8 cellular contexts compared by ENCODE assay signal in the genomic region with DNA sequence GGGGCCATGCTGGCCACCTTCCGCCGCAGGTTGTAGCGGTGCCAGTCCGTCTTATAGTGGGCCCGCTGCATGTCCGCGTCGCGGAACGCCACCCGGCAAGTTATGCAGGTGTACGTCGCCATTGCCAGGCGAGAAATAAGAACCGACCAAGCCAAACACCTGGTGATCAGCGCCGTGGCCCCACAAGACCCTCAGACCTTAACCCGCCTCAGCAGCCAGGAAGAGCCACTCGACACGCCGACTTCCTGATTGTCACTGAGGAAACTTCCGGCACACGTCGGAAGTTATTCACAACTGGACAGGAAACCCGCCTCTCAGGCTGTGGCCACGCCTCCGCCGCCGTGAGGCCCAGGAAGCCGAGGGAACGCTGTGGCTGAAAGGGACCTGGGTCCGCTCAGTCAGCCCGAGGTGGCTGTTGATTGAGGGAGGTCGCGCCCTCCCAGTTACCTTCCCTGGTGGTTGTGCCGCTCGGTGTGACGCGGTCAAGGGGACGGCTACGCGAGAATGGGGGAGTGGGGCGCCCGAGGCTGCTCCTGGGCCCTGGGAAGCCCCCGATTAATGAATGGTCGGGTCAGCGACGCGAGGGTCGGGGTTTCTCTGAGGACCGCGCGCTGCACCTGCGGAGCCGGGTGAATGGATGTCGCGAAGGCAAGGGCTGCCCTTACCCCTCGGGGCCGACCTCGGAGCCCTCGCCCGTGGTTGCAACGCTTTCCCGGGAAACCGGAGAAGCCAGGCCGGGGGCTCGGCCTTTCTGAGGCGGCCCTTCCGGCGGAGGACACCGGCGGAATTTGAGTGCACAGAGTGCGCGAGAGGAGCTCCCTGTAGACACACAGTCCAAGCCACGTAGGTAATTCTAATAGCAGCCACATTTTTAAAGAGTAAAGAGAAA. TPM values are rescaled to one million over a fixed set of nuclear protein-coding genes. Genes with fewer than 3 reads are reported as not detected.
DNase-seq lines count a peak whose midpoint lies in the region; ATAC-seq and TF ChIP-seq lines count a peak whose summit lies in the region.

A gene with protein sequence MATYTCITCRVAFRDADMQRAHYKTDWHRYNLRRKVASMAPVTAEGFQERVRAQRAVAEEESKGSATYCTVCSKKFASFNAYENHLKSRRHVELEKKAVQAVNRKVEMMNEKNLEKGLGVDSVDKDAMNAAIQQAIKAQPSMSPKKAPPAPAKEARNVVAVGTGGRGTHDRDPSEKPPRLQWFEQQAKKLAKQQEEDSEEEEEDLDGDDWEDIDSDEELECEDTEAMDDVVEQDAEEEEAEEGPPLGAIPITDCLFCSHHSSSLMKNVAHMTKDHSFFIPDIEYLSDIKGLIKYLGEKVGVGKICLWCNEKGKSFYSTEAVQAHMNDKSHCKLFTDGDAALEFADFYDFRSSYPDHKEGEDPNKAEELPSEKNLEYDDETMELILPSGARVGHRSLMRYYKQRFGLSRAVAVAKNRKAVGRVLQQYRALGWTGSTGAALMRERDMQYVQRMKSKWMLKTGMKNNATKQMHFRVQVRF (minus strand): TSS at position 257 of the 889 bp plus-strand sequence. CDS start 135 bp downstream, at position 122.

- TF ChIP-seq EP300 in SK-N-SH (IDR thresholded peaks at IDR 0.05; ENCODE audit: borderline replicate concordance in 1 of 2, low read depth in 1 of 2, low read length in 1 of 2): no peak

- peak; percentile 87 for DNase-seq in GM10248 (ENCODE audit: extremely low spot score)
- DNase-seq in NCI-H1092 (lab: John Stamatoyannopoulos, UW): peak; percentile 88
- DNase-seq in SK-N-SH: peak; percentile 90
- peak; percentile 89 for DNase-seq in activated naive CD4-positive, alpha-beta T cell treated with anti-CD3 and anti-CD28 coated beads, Interleukin-2, amount 50 U/mL, for 16 hours
- peak; percentile 85 for DNase-seq in germinal center (ENCODE audit: low spot score)
- DNase-seq in nucleus accumbens (lab: John Stamatoyannopoulos, UW): peak; percentile 31 to 94 (median 82)
- DNase-seq in superior temporal gyrus (ENCODE audit: extremely low spot score): peak; percentile 96

- TF ChIP-seq CTCF in GM10248 (IDR thresholded peaks at IDR 0.05; ENCODE audit: control extremely low read depth, extremely low read depth, low read depth, missing control alignments): no peak
- TF ChIP-seq CTCF in SK-N-SH (IDR thresholded peaks at IDR 0.05): no peak

- peaks cover 92% of the 10 kb centered on the region for H3K79me2 ChIP-seq in SK-N-SH (ENCODE audit: insufficient read depth)

- peak within 1 kb of the TSS; percentile 79 to 83 for H3K4me3 ChIP-seq in SK-N-SH (ENCODE audit: low read depth in 2 of 2, low read length in 1 of 2)

- H3K36me3 ChIP-seq in SK-N-SH (replicated peaks in 1 of 2; ENCODE audit: control insufficient read depth in 1 of 2, insufficient read depth in 2 of 2, low read length in 1 of 2): peaks cover 28 to 32% of the 10 kb centered on the region in 2 experiments

- no peaks in the 10 kb centered on the region for H3K9me2 ChIP-seq in SK-N-SH

- WGBS in SK-N-SH (ENCODE audit: low lambda C conversion rate): under 1% methylated on average over 29 of the region's 75 CpGs

- TF ChIP-seq RAD21 in SK-N-SH (IDR thresholded peaks at IDR 0.05; ENCODE audit: low read length): no peak

- H3K27ac ChIP-seq in SK-N-SH (ENCODE audit: low read depth in 2 of 2, low read length in 1 of 2): peak within 1 kb of the TSS; percentile 77 to 88

- peaks cover 14 to 25% of the 10 kb centered on the region in 2 experiments; a peak in 3 of 4 replicates for H3K4me1 ChIP-seq in SK-N-SH (ENCODE audit: control insufficient read depth in 1 of 2, insufficient read depth in 2 of 2, low read depth in 1 of 2, low read length in 1 of 2)

- no peaks in the 10 kb centered on the region for H3K9me3 ChIP-seq in SK-N-SH

- CTCF ChIA-PET in GM10248 (lab: Yijun Ruan, JAX) (interaction anchor here (1.7 to 7.0 kb wide), 3 partner anchors 10 to 18 kb away, joined by 4 to 71 read pairs (median 10); no protein-coding TSS in a partner anchor), SK-N-SH (lab: Yijun Ruan, JAX) (interaction anchor here (0.6 to 1.0 kb wide), 3 partner anchors 9 to 201 kb away, joined by 3 read pairs; no protein-coding TSS in a partner anchor)

- no peaks in the 10 kb centered on the region for H3K27me3 ChIP-seq in SK-N-SH (ENCODE audit: insufficient read depth)

- POLR2A ChIA-PET in GM10248 (lab: Yijun Ruan, JAX): no interaction called here
- POLR2A ChIA-PET in SK-N-SH (lab: Yijun Ruan, JAX): no interaction called here

- H4K20me1 ChIP-seq in SK-N-SH (ENCODE audit: insufficient read depth): peaks cover 17% of the 10 kb centered on the region

- peak within 1 kb of the TSS; percentile 92 for H2AFZ ChIP-seq in SK-N-SH (ENCODE audit: low read depth)

- peaks cover 13% of the 10 kb centered on the region for H3F3A ChIP-seq in SK-N-SH (replicated peaks; ENCODE audit: insufficient read depth)

- H3K9ac ChIP-seq in SK-N-SH: peak within 1 kb of the TSS; percentile 87

- ATAC-seq in HG02610 (IDR thresholded peaks at IDR 0.05; ENCODE audit: unreplicated experiment): peak; percentile 74

- peak within 1 kb of the TSS; percentile 94 for H3K4me2 ChIP-seq in SK-N-SH

TF ChIP-seq in SK-N-SH, 30 proteins besides CTCF, POLR2A, EP300 and RAD21 (continues in another document):
- TF ChIP-seq YY1 (IDR thresholded peaks at IDR 0.05; ENCODE audit: low read depth) (0 out of 2 replicates have a peak, but pooled peaks have one; percentile 34), MXI1 (IDR thresholded peaks at IDR 0.05; ENCODE audit: low read depth, low read length) (peak; percentile 95), GABPA (IDR thresholded peaks at IDR 0.05; ENCODE audit: low read depth) (peak; percentile 96), REST (IDR thresholded peaks at IDR 0.05; ENCODE audit: low read depth, low read length) (0 out of 2 replicates have a peak, but pooled peaks have one; percentile 18), EZH2phosphoT487 (IDR thresholded peaks at IDR 0.05; ENCODE audit: borderline replicate concordance, low read depth) (no peak), CHD2 (IDR thresholded peaks at IDR 0.05; ENCODE audit: low read length, partially characterized antibody) (peak; percentile 69), POLR2AphosphoS5 (IDR thresholded peaks at IDR 0.05; ENCODE audit: low read depth, low read length) (peak; percentile 94), ELF1 (IDR thresholded peaks at IDR 0.05) (peak; percentile 96), PBX3 (IDR thresholded peaks at IDR 0.05) (peak; percentile 89), SIN3A (IDR thresholded peaks at IDR 0.05; ENCODE audit: borderline replicate concordance, low read depth, low read length) (peak; percentile 88), MAX (IDR thresholded peaks at IDR 0.05; ENCODE audit: low read depth) (peak; percentile 72)

RNA-seq across cellular contexts. Expression of the gene that starts here (rescaled TPM):
- 19.1 and 20.0 TPM in 2 replicates for polyA plus RNA-seq in SK-N-SH (2012; rRNA removed)
- 22.3 and 22.4 TPM in 2 replicates for polyA plus RNA-seq in SK-N-SH (2012; cell fraction: cytosol; rRNA removed)
- polyA plus RNA-seq in SK-N-SH (2012; cell fraction: nucleus; rRNA removed): 15.3 and 18.1 TPM in 2 replicates

Comparison
In these comparisons a context has a peak if more than half of its experiments do, and no peak if none do; other contexts are left out.
1. Peak in every context shown above with its lines: DNase-seq, ATAC-seq, H3K4me3 ChIP-seq and H3K27ac ChIP-seq.